9 cellular contexts compared by ENCODE assay signal in genomic region chr15:59492389-59493377, GRCh38. TPM values are rescaled to one million over a fixed set of nuclear protein-coding genes. Genes with fewer than 3 reads are reported as not detected.
DNase-seq lines count a peak whose midpoint lies in the region; ATAC-seq and TF ChIP-seq lines count a peak whose summit lies in the region.
"Had no signal": no experiment of that assay in that cellular context is flagged by ENCODE, and none has a peak within 500 bp of the region (broad histone marks: within the 10 kb centered on the region; RNA-seq: fewer than 3 reads in every experiment).

No MANE protein-coding gene starts in this region.

- TF ChIP-seq RAD21 in IMR-90 (IDR thresholded peaks at IDR 0.05; ENCODE audit: low read length): peak; percentile 94

- H3K9me1 ChIP-seq in IMR-90 (ENCODE audit: insufficient read depth, low read length): no peaks in the 10 kb centered on the region

- no peak overlapping the region for H4K91ac ChIP-seq in IMR-90 (ENCODE audit: insufficient read depth, low read depth, low read length)

- H3K4me2 ChIP-seq in IMR-90 (ENCODE audit: low read depth, low read length): peak overlapping the region; percentile 26

- WGBS in IMR-90 (ENCODE audit: extremely low coverage in 2 of 2, insufficient read length in 1 of 2), 2 experiments: 0% methylated on average over 1 of the region's 11 CpGs; no CpG with 5 or more reads in 1 of the 2 experiments
- 27% methylated on average over 11 of the region's 11 CpGs for WGBS in suprapubic skin

- no peaks in the 10 kb centered on the region for H3K9me3 Mint-ChIP-seq in activated T-helper 1 cell treated with anti-CD3 and anti-CD28 coated beads, Interleukin-12 subunit alpha, Interleukin-12 subunit beta, Interleukin-2, Interleukin-4 antibody, amounts not matched to agents 30 ng/mL and 10 ng/mL and 1 ng/mL, durations not matched to agents 14 hours and 24 hours and 36 hours

- dilution Hi-C loops in IMR-90 (cut with HindIII; ENCODE audit: low sequenced_read_pairs, unreplicated experiment): no loop called here

- H3K36me3 ChIP-seq in IMR-90 (ENCODE audit: control insufficient read depth, insufficient read depth, low read length): no peaks in the 10 kb centered on the region
- H3K36me3 ChIP-seq in neutrophil: no peaks in the 10 kb centered on the region
- H3K36me3 ChIP-seq in suprapubic skin: no peaks in the 10 kb centered on the region

- CTCF ChIA-PET in IMR-90 (lab: Yijun Ruan, JAX): interaction anchor here (0.5 to 1.5 kb wide), 3 partner anchors 246 to 336 kb away, joined by 3 read pairs; no protein-coding TSS in a partner anchor

- H3K79me1 ChIP-seq in IMR-90 (ENCODE audit: low read depth in 1 of 2, low read length in 2 of 2): no peaks in the 10 kb centered on the region

- H2BK120ac ChIP-seq in IMR-90 (ENCODE audit: low read depth, low read length): no peak overlapping the region

- no peak overlapping the region for H3K14ac ChIP-seq in IMR-90 (replicated peaks; ENCODE audit: low read depth, low read length)

- no peak overlapping the region for H2AK5ac ChIP-seq in IMR-90 (ENCODE audit: low read depth, low read length)

- no peak overlapping the region for H3K4me3 Mint-ChIP-seq in activated T-helper 1 cell treated with anti-CD3 and anti-CD28 coated beads, Interleukin-12 subunit alpha, Interleukin-12 subunit beta, Interleukin-2, Interleukin-4 antibody, amounts not matched to agents 30 ng/mL and 10 ng/mL and 1 ng/mL, durations not matched to agents 14 hours and 24 hours and 36 hours
- H3K4me3 Mint-ChIP-seq: activated naive CD8-positive, alpha-beta T cell had no signal

- H3K18ac ChIP-seq in IMR-90 (ENCODE audit: low read depth, low read length): no peak overlapping the region

- no peak overlapping the region for H4K8ac ChIP-seq in IMR-90 (ENCODE audit: low read depth in 2 of 2, low read length in 2 of 2)

- H4K5ac ChIP-seq in IMR-90 (ENCODE audit: low read depth, low read length): no peak overlapping the region

- no peak overlapping the region for H3K56ac ChIP-seq in IMR-90 (ENCODE audit: extremely low read depth, insufficient read depth, low read length)

- H4K20me1 ChIP-seq in IMR-90 (ENCODE audit: insufficient read depth, low read length): no peaks in the 10 kb centered on the region

- H2BK15ac ChIP-seq in IMR-90 (ENCODE audit: low read depth, low read length): no peak overlapping the region

- H3K27me3 ChIP-seq in IMR-90 (ENCODE audit: control insufficient read depth, insufficient read depth, low read length): no peaks in the 10 kb centered on the region; the same call in 1 of the 2 replicates
- H3K27me3 ChIP-seq in neutrophil: peaks cover 2% of the 10 kb centered on the region
- H3K27me3 ChIP-seq in suprapubic skin: no peaks in the 10 kb centered on the region

- TF ChIP-seq POLR2A in IMR-90 (IDR thresholded peaks at IDR 0.05; ENCODE audit: low read depth, low read length): 0 out of 2 replicates have a peak, but pooled peaks have one; percentile 27
- TF ChIP-seq POLR2A in suprapubic skin (IDR thresholded peaks at IDR 0.05): no peak

- H3K4me3 ChIP-seq in IMR-90 (ENCODE audit: insufficient read depth, low read depth, low read length) (no peak overlapping the region), foreskin fibroblast (ENCODE audit: low read depth in 1 of 2, low read length in 2 of 2) (no peak overlapping the region), neutrophil (ENCODE audit: low read depth in 1 of 2, low read length in 1 of 2) (no peak overlapping the region), suprapubic skin (no peak overlapping the region)

- H3K4ac ChIP-seq in IMR-90 (ENCODE audit: low read depth, low read length): no peak overlapping the region

- no peak overlapping the region for H2BK20ac ChIP-seq in IMR-90 (ENCODE audit: low read depth, low read length)

- no peak for TF ChIP-seq EP300 in suprapubic skin (IDR thresholded peaks at IDR 0.05)

- H3K23ac ChIP-seq in IMR-90 (ENCODE audit: low read depth, low read length): no peak overlapping the region

- H3K9me3 ChIP-seq in IMR-90 (ENCODE audit: control insufficient read depth, insufficient read depth, low read length) (peaks cover 3% of the 10 kb centered on the region; the same call in 1 of the 2 replicates), neutrophil (no peaks in the 10 kb centered on the region), suprapubic skin (no peaks in the 10 kb centered on the region)

- H2AFZ ChIP-seq in IMR-90 (replicated peaks; ENCODE audit: low read length, poor library complexity): peak overlapping the region; percentile 79

- TF ChIP-seq CTCF in IMR-90 (conservative IDR thresholded peaks at IDR 0.05; ENCODE audit: low read depth, low read length) (peak; percentile 92), foreskin fibroblast (IDR thresholded peaks at IDR 0.05; ENCODE audit: low read depth, low read length) (peak; percentile 63), neutrophil (IDR thresholded peaks at IDR 0.05) (peak; percentile 75), suprapubic skin (IDR thresholded peaks at IDR 0.05) (peak; percentile 77 to 83)

- no TSS peak for BruUV-seq in IMR-90 (replicated peaks; lab: Mats Ljungman, UMichigan)

- no peaks in the 10 kb centered on the region for H3K36me3 Mint-ChIP-seq in activated T-helper 1 cell treated with anti-CD3 and anti-CD28 coated beads, Interleukin-12 subunit alpha, Interleukin-12 subunit beta, Interleukin-2, Interleukin-4 antibody, amounts not matched to agents 30 ng/mL and 10 ng/mL and 1 ng/mL, durations not matched to agents 14 hours and 24 hours and 36 hours (ENCODE audit: low read depth)
- H3K36me3 Mint-ChIP-seq: activated naive CD8-positive, alpha-beta T cell had no signal

- POLR2A ChIA-PET in IMR-90 (lab: Charles Lee; ENCODE audit: unreplicated experiment): no interaction called here

- H3K4me1 Mint-ChIP-seq in activated T-helper 1 cell treated with anti-CD3 and anti-CD28 coated beads, Interleukin-12 subunit alpha, Interleukin-12 subunit beta, Interleukin-2, Interleukin-4 antibody, amounts not matched to agents 30 ng/mL and 10 ng/mL and 1 ng/mL, durations not matched to agents 14 hours and 24 hours and 36 hours (ENCODE audit: low read depth): no peaks in the 10 kb centered on the region

- peak; percentile 81 for DNase-seq in DMS53 (lab: John Stamatoyannopoulos, UW)
- DNase-seq in IMR-90: peak; percentile 70
- DNase-seq in RKO (ENCODE audit: low spot score): peak; percentile 75
- DNase-seq in activated T-helper 1 cell treated with anti-CD3 and anti-CD28 coated beads, Interleukin-12 subunit alpha, Interleukin-12 subunit beta, Interleukin-2, Interleukin-4 antibody, amounts not matched to agents 30 ng/mL and 10 ng/mL and 1 ng/mL, durations not matched to agents 14 hours and 24 hours and 36 hours (ENCODE audit: low spot score): peak; percentile 25
- DNase-seq in foreskin fibroblast: peak; percentile 48 to 84
- peak in 1 of 2 donors; percentile 69 for DNase-seq in suprapubic skin (ENCODE audit: low spot score in 2 of 2)

- no peak overlapping the region for H2AK9ac ChIP-seq in IMR-90 (replicated peaks; ENCODE audit: low read depth, low read length, poor library complexity)

- no peak overlapping the region for H3K9ac ChIP-seq in IMR-90 (ENCODE audit: low read depth, low read length)

- in situ Hi-C loops in IMR-90 (cut with MboI; ENCODE audit: low sequenced_read_pairs): loop anchor here (5.0 to 25.0 kb wide), 4 partner anchors 248 to 1280 kb away; no protein-coding TSS in a partner anchor

- intact Hi-C loops in IMR-90 (cut with micrococcal nuclease): loop anchor here (1.0 to 5.0 kb wide), 7 partner anchors 119 to 1266 kb away; no protein-coding TSS in a partner anchor
- intact Hi-C loops in activated T-helper 1 cell treated with anti-CD3 and anti-CD28 coated beads, Interleukin-12 subunit alpha, Interleukin-12 subunit beta, Interleukin-2, Interleukin-4 antibody, amounts not matched to agents 30 ng/mL and 10 ng/mL and 1 ng/mL, durations not matched to agents 14 hours and 24 hours and 36 hours (cut with micrococcal nuclease): loop anchor here (1.0 to 10.0 kb wide), 7 partner anchors 120 to 1258 kb away; partner anchors contain the start of genes CCNB2 and MYO1E

- no peak overlapping the region for H2BK5ac ChIP-seq in IMR-90 (ENCODE audit: low read depth, low read length, poor library complexity, severe bottlenecking)

- no peak overlapping the region for H3K27ac ChIP-seq in IMR-90 (ENCODE audit: insufficient read depth, low read length)
- H3K27ac ChIP-seq in neutrophil: no peak overlapping the region
- no peak overlapping the region for H3K27ac ChIP-seq in suprapubic skin

- H3K27ac Mint-ChIP-seq in activated T-helper 1 cell treated with anti-CD3 and anti-CD28 coated beads, Interleukin-12 subunit alpha, Interleukin-12 subunit beta, Interleukin-2, Interleukin-4 antibody, amounts not matched to agents 30 ng/mL and 10 ng/mL and 1 ng/mL, durations not matched to agents 14 hours and 24 hours and 36 hours: no peak overlapping the region
- H3K27ac Mint-ChIP-seq: activated naive CD8-positive, alpha-beta T cell had no signal

- peaks cover 32% of the 10 kb centered on the region for H3K27me3 Mint-ChIP-seq in activated T-helper 1 cell treated with anti-CD3 and anti-CD28 coated beads, Interleukin-12 subunit alpha, Interleukin-12 subunit beta, Interleukin-2, Interleukin-4 antibody, amounts not matched to agents 30 ng/mL and 10 ng/mL and 1 ng/mL, durations not matched to agents 14 hours and 24 hours and 36 hours (ENCODE audit: insufficient read depth)
- H3K27me3 Mint-ChIP-seq: activated naive CD8-positive, alpha-beta T cell had no signal

- no peaks in the 10 kb centered on the region for H3K4me1 ChIP-seq in IMR-90 (ENCODE audit: control insufficient read depth, insufficient read depth, low read length)
- H3K4me1 ChIP-seq in neutrophil (ENCODE audit: control insufficient read depth in 1 of 2, insufficient read depth in 1 of 2, low read depth in 1 of 2, low read length in 1 of 2): no peaks in the 10 kb centered on the region
- H3K4me1 ChIP-seq in suprapubic skin: peaks cover 6% of the 10 kb centered on the region

- ATAC-seq in IMR-90 (ENCODE audit: low read depth) (peak; percentile 99), GM21528 (IDR thresholded peaks at IDR 0.05; ENCODE audit: low FRiP score, unreplicated experiment) (no peak)

TF ChIP-seq in IMR-90, 13 proteins besides CTCF, POLR2A, EP300 and RAD21 (continues in another document):
- TF ChIP-seq CEBPB (IDR thresholded peaks at IDR 0.05; ENCODE audit: low read depth, low read length) (peak; percentile 87), FOS (IDR thresholded peaks at IDR 0.05; ENCODE audit: low read depth, low read length) (no peak)

RNA-seq across cellular contexts. Expression of gene FAM81A, which starts 54.7 kb away (rescaled TPM):
- total RNA-seq in IMR-90 (2012; rRNA removed) (not detected in 2 replicates), suprapubic skin (1 to 10 TPM in 3 of 4 donors, under 1 TPM in 1; 0.79 to 7.8 (median 1.8) TPM)
- polyA plus RNA-seq in IMR-90 (2012; rRNA removed): not detected in 2 replicates
- not detected in 2 replicates for polyA plus RNA-seq in IMR-90 (2012; cell fraction: cytosol; rRNA removed)
- polyA plus RNA-seq in IMR-90 (2012; cell fraction: nucleus; rRNA removed; ENCODE audit: low replicate concordance): not detected in 2 replicates
- total RNA-seq in activated T-helper 1 cell treated with anti-CD3 and anti-CD28 coated beads, Interleukin-12 subunit alpha, Interleukin-12 subunit beta, Interleukin-2, Interleukin-4 antibody, amounts not matched to agents 30 ng/mL and 10 ng/mL and 1 ng/mL, durations not matched to agents 14 hours and 24 hours and 36 hours: 0.49 and 0.60 TPM in 2 replicates
